1 cellular context compared by ENCODE assay signal in the genomic region with DNA sequence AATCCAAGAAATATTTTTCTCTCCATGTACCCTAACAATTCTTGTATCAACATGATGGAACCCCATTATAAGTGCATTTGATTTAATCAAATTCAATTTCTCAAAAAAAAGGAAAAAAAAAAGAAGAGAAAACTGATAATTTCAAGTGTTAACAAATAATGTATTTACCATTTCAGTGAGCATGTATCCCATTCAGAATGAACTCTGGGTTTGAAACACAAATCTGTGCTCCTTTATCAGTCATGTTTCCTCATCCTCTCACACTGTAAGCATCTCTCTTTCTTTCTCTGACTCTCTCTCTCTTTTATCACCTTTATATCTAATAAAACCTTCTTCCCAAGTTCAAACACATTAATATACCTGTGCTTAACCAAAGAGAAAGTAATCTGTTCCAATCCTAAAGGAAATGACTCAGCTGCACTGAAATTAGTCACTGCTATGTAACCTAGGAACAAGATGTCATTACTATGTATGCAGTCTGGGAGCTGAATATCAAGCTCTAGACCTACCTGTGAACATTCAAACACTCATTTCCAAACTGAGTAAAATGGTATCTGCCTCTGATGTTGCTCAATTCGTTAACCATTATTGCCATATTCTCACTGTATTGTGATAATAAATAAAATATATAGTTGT.
TF ChIP-seq lines count a peak whose summit lies in the region.

No MANE protein-coding gene starts in this region.

TF ChIP-seq in GM23338, 12 proteins besides CTCF, POLR2A, EP300 and RAD21:
- TF ChIP-seq, protein P1, sequence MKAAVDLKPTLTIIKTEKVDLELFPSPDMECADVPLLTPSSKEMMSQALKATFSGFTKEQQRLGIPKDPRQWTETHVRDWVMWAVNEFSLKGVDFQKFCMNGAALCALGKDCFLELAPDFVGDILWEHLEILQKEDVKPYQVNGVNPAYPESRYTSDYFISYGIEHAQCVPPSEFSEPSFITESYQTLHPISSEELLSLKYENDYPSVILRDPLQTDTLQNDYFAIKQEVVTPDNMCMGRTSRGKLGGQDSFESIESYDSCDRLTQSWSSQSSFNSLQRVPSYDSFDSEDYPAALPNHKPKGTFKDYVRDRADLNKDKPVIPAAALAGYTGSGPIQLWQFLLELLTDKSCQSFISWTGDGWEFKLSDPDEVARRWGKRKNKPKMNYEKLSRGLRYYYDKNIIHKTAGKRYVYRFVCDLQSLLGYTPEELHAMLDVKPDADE (IDR thresholded peaks at IDR 0.05): no peak
- no peak for TF ChIP-seq ZNF331 (CRISPR knock-in tag; IDR thresholded peaks at IDR 0.05; ENCODE audit: low read depth)
- no peak for TF ChIP-seq EZH2phosphoT487 (IDR thresholded peaks at IDR 0.05; ENCODE audit: unreplicated experiment)
- no peak for TF ChIP-seq EZH2 (IDR thresholded peaks at IDR 0.05; ENCODE audit: low read depth, unreplicated experiment)
- no peak for TF ChIP-seq NANOG (IDR thresholded peaks at IDR 0.05; ENCODE audit: borderline replicate concordance)
- no peak for TF ChIP-seq POLR2AphosphoS5 (IDR thresholded peaks at IDR 0.05; ENCODE audit: low read depth)
- TF ChIP-seq, protein P2, sequence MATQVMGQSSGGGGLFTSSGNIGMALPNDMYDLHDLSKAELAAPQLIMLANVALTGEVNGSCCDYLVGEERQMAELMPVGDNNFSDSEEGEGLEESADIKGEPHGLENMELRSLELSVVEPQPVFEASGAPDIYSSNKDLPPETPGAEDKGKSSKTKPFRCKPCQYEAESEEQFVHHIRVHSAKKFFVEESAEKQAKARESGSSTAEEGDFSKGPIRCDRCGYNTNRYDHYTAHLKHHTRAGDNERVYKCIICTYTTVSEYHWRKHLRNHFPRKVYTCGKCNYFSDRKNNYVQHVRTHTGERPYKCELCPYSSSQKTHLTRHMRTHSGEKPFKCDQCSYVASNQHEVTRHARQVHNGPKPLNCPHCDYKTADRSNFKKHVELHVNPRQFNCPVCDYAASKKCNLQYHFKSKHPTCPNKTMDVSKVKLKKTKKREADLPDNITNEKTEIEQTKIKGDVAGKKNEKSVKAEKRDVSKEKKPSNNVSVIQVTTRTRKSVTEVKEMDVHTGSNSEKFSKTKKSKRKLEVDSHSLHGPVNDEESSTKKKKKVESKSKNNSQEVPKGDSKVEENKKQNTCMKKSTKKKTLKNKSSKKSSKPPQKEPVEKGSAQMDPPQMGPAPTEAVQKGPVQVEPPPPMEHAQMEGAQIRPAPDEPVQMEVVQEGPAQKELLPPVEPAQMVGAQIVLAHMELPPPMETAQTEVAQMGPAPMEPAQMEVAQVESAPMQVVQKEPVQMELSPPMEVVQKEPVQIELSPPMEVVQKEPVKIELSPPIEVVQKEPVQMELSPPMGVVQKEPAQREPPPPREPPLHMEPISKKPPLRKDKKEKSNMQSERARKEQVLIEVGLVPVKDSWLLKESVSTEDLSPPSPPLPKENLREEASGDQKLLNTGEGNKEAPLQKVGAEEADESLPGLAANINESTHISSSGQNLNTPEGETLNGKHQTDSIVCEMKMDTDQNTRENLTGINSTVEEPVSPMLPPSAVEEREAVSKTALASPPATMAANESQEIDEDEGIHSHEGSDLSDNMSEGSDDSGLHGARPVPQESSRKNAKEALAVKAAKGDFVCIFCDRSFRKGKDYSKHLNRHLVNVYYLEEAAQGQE (IDR thresholded peaks at IDR 0.05; ENCODE audit: unreplicated experiment): no peak
- TF ChIP-seq ZNF114 (CRISPR knock-in tag; IDR thresholded peaks at IDR 0.05): no peak
- no peak for TF ChIP-seq JUNB (IDR thresholded peaks at IDR 0.05; ENCODE audit: unreplicated experiment)
- TF ChIP-seq, protein P3, sequence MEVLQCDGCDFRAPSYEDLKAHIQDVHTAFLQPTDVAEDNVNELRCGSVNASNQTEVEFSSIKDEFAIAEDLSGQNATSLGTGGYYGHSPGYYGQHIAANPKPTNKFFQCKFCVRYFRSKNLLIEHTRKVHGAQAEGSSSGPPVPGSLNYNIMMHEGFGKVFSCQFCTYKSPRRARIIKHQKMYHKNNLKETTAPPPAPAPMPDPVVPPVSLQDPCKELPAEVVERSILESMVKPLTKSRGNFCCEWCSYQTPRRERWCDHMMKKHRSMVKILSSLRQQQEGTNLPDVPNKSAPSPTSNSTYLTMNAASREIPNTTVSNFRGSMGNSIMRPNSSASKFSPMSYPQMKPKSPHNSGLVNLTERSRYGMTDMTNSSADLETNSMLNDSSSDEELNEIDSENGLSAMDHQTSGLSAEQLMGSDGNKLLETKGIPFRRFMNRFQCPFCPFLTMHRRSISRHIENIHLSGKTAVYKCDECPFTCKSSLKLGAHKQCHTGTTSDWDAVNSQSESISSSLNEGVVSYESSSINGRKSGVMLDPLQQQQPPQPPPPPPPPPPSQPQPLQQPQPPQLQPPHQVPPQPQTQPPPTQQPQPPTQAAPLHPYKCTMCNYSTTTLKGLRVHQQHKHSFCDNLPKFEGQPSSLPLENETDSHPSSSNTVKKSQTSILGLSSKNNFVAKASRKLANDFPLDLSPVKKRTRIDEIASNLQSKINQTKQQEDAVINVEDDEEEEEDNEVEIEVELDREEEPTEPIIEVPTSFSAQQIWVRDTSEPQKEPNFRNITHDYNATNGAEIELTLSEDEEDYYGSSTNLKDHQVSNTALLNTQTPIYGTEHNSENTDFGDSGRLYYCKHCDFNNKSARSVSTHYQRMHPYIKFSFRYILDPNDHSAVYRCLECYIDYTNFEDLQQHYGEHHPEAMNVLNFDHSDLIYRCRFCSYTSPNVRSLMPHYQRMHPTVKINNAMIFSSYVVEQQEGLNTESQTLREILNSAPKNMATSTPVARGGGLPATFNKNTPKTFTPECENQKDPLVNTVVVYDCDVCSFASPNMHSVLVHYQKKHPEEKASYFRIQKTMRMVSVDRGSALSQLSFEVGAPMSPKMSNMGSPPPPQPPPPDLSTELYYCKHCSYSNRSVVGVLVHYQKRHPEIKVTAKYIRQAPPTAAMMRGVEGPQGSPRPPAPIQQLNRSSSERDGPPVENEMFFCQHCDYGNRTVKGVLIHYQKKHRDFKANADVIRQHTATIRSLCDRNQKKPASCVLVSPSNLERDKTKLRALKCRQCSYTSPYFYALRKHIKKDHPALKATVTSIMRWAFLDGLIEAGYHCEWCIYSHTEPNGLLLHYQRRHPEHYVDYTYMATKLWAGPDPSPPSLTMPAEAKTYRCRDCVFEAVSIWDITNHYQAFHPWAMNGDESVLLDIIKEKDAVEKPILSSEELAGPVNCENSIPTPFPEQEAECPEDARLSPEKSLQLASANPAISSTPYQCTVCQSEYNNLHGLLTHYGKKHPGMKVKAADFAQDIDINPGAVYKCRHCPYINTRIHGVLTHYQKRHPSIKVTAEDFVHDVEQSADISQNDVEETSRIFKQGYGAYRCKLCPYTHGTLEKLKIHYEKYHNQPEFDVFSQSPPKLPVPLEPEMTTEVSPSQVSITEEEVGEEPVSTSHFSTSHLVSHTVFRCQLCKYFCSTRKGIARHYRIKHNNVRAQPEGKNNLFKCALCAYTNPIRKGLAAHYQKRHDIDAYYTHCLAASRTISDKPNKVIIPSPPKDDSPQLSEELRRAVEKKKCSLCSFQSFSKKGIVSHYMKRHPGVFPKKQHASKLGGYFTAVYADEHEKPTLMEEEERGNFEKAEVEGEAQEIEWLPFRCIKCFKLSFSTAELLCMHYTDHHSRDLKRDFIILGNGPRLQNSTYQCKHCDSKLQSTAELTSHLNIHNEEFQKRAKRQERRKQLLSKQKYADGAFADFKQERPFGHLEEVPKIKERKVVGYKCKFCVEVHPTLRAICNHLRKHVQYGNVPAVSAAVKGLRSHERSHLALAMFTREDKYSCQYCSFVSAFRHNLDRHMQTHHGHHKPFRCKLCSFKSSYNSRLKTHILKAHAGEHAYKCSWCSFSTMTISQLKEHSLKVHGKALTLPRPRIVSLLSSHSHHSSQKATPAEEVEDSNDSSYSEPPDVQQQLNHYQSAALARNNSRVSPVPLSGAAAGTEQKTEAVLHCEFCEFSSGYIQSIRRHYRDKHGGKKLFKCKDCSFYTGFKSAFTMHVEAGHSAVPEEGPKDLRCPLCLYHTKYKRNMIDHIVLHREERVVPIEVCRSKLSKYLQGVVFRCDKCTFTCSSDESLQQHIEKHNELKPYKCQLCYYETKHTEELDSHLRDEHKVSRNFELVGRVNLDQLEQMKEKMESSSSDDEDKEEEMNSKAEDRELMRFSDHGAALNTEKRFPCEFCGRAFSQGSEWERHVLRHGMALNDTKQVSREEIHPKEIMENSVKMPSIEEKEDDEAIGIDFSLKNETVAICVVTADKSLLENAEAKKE (CRISPR knock-in tag; IDR thresholded peaks at IDR 0.05): no peak
- no peak for TF ChIP-seq CREB1 (CRISPR knock-in tag; IDR thresholded peaks at IDR 0.05; ENCODE audit: low read depth)
- TF ChIP-seq STAT1 (IDR thresholded peaks at IDR 0.05; ENCODE audit: unreplicated experiment): no peak
TF ChIP-seq in GM23338: peak in this region for 0.
